ENCODE assay signal across 19 cellular contexts in the genomic region with DNA sequence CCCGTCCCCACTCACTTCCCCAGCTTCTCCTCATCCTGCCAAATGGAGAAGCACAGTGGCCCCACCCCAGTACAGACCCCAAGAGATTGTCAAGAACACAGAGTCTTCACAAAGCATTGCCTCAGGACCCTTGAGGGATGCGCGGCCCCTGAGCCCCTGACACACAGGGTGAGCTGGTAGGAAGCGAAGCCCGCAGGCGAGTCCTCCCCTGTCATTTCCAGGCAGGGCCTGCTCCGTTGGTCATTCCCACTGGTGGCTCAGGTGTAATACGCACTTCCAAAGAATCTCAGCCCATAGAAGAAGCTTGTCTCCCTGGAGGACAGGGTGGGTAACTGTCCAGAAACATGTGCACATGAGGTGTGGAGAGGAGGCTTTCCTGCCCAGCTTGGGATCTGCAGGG.
"Had no signal": no experiment of that assay in that cellular context is flagged by ENCODE, and none has a peak within 500 bp of the region (broad histone marks: within the 10 kb centered on the region; RNA-seq: fewer than 3 reads in every experiment).

No MANE protein-coding gene starts in this region.

- ATAC-seq: foreskin keratinocyte, gastroesophageal sphincter, heart left ventricle, left cardiac atrium, left lung, left ventricle myocardium superior had no signal

- H3K36me3 Mint-ChIP-seq: memory B cell had no signal

- H3K4me1 ChIP-seq: foreskin keratinocyte, left lung had no signal

- H3K27me3 ChIP-seq: dorsolateral prefrontal cortex, esophagus muscularis mucosa, foreskin keratinocyte, gastroesophageal sphincter, hepatocyte, left lung had no signal

- H3K4me3 Mint-ChIP-seq: memory B cell had no signal

- H3K9me3 Mint-ChIP-seq: memory B cell had no signal

- H3K4me3 ChIP-seq: coronary artery, dorsolateral prefrontal cortex, esophagus muscularis mucosa, gastroesophageal sphincter, heart left ventricle, hepatocyte, left lung, lung had no signal

- DNase-seq: dermis blood vessel endothelial cell; dorsolateral prefrontal cortex; effector CD4-positive, alpha-beta T cell; effector memory CD4-positive, alpha-beta T cell; foreskin keratinocyte; heart left ventricle; hypothalamus; left cardiac atrium; left lung; left ventricle myocardium superior; mammary epithelial cell; mesendoderm; midbrain had no signal

- H3K27ac ChIP-seq: coronary artery, dorsolateral prefrontal cortex, esophagus muscularis mucosa, foreskin keratinocyte, gastroesophageal sphincter, heart left ventricle, hepatocyte, left lung had no signal

- H3K9me3 ChIP-seq: esophagus muscularis mucosa, gastroesophageal sphincter, heart left ventricle had no signal

- H3K4me2 ChIP-seq: hepatocyte had no signal

- H3K27ac Mint-ChIP-seq: memory B cell had no signal

- H3K36me3 ChIP-seq: esophagus muscularis mucosa, gastroesophageal sphincter, heart left ventricle, left lung had no signal
